Comparison of ENCODE assay signal across 10 cellular contexts in the genomic region with DNA sequence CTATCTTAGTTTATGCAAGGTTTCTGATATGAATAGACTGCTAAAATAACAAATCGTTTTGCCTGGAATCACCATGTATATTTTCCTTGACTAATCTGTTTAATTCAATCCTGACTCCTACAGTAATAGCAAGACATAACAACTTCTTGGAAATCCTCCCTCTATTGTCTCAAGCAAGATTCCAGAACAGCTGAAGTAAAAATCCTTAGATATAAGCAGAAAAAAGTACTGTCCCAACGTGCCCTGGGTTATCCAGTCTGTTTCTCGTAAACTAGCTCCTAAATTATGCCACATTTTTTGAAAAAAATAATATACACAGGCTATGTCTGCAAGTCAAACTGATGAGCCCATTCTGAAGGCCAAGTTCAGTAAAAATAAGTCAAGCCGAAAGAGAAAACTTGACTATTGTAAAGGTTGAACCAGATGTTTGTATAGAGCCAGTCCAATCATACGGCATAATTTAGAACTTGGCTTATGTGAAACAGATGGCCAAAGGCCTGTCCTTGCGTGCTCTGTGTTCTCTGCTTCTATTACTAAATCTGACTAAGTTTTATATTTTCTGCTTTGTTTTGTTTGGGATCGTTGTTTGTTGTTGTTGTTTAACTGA.
"Had no signal": no experiment of that assay in that cellular context is flagged by ENCODE, and none has a peak within 500 bp of the region (broad histone marks: within the 10 kb centered on the region; RNA-seq: fewer than 3 reads in every experiment).

No MANE protein-coding gene starts in this region.

- H3K9me3 ChIP-seq: lower lobe of right lung had no signal

- DNase-seq: activated CD4-positive, alpha-beta T cell treated with anti-CD3 and anti-CD28 coated beads, Interleukin-2, amount 10 ng/mL, durations not matched to agents 7 days and 5 days; activated CD4-positive, CD25-positive, alpha-beta regulatory T cell; activated CD8-positive, alpha-beta memory T cell treated with anti-CD3 and anti-CD28 coated beads for 24 hours; activated gamma-delta T cell treated with Interleukin-2 at 50 U/mL for 16 hours; activated naive CD8-positive, alpha-beta T cell treated with anti-CD3 and anti-CD28 coated beads for 36 hours; foreskin keratinocyte; lower lobe of right lung; naive B cell; T-helper 2 cell had no signal

- H3K36me3 ChIP-seq: lower lobe of right lung had no signal

- H3K27ac Mint-ChIP-seq: activated CD4-positive, alpha-beta T cell treated with anti-CD3 and anti-CD28 coated beads, Interleukin-2, amount 10 ng/mL, durations not matched to agents 7 days and 5 days; activated naive CD8-positive, alpha-beta T cell treated with anti-CD3 and anti-CD28 coated beads for 36 hours; naive B cell; stimulated activated effector memory CD8-positive, alpha-beta T cell treated with anti-CD3 and anti-CD28 coated beads, Interleukin-12 subunit alpha, Interleukin-12 subunit beta, amount 100 ng/mL, for 72 hours had no signal

- ATAC-seq: foreskin keratinocyte; lower lobe of right lung; stimulated activated effector memory CD8-positive, alpha-beta T cell treated with anti-CD3 and anti-CD28 coated beads, Interleukin-12 subunit alpha, Interleukin-12 subunit beta, amount 100 ng/mL, for 72 hours had no signal

- H3K4me1 ChIP-seq: foreskin keratinocyte, lower lobe of right lung had no signal

- H3K36me3 Mint-ChIP-seq: activated naive CD8-positive, alpha-beta T cell treated with anti-CD3 and anti-CD28 coated beads for 36 hours; naive B cell; stimulated activated effector memory CD8-positive, alpha-beta T cell treated with anti-CD3 and anti-CD28 coated beads, Interleukin-12 subunit alpha, Interleukin-12 subunit beta, amount 100 ng/mL, for 72 hours had no signal

- H3K9me3 Mint-ChIP-seq: activated CD4-positive, alpha-beta T cell treated with anti-CD3 and anti-CD28 coated beads, Interleukin-2, amount 10 ng/mL, durations not matched to agents 7 days and 5 days; activated naive CD8-positive, alpha-beta T cell treated with anti-CD3 and anti-CD28 coated beads for 36 hours had no signal

- H3K4me3 Mint-ChIP-seq: activated CD4-positive, alpha-beta T cell treated with anti-CD3 and anti-CD28 coated beads, Interleukin-2, amount 10 ng/mL, durations not matched to agents 7 days and 5 days; activated naive CD8-positive, alpha-beta T cell treated with anti-CD3 and anti-CD28 coated beads for 36 hours; naive B cell; stimulated activated effector memory CD8-positive, alpha-beta T cell treated with anti-CD3 and anti-CD28 coated beads, Interleukin-12 subunit alpha, Interleukin-12 subunit beta, amount 100 ng/mL, for 72 hours had no signal

- H3K4me1 Mint-ChIP-seq: activated CD4-positive, alpha-beta T cell treated with anti-CD3 and anti-CD28 coated beads, Interleukin-2, amount 10 ng/mL, durations not matched to agents 7 days and 5 days; activated naive CD8-positive, alpha-beta T cell treated with anti-CD3 and anti-CD28 coated beads for 36 hours; naive B cell; stimulated activated effector memory CD8-positive, alpha-beta T cell treated with anti-CD3 and anti-CD28 coated beads, Interleukin-12 subunit alpha, Interleukin-12 subunit beta, amount 100 ng/mL, for 72 hours had no signal

- H3K27me3 Mint-ChIP-seq: activated CD4-positive, alpha-beta T cell treated with anti-CD3 and anti-CD28 coated beads, Interleukin-2, amount 10 ng/mL, durations not matched to agents 7 days and 5 days; activated naive CD8-positive, alpha-beta T cell treated with anti-CD3 and anti-CD28 coated beads for 36 hours; naive B cell had no signal

- H3K27ac ChIP-seq: foreskin keratinocyte, lower lobe of right lung had no signal

- H3K4me3 ChIP-seq: lower lobe of right lung had no signal

- H3K27me3 ChIP-seq: foreskin keratinocyte had no signal
